14 cellular contexts compared by ENCODE assay signal in the genomic region with DNA sequence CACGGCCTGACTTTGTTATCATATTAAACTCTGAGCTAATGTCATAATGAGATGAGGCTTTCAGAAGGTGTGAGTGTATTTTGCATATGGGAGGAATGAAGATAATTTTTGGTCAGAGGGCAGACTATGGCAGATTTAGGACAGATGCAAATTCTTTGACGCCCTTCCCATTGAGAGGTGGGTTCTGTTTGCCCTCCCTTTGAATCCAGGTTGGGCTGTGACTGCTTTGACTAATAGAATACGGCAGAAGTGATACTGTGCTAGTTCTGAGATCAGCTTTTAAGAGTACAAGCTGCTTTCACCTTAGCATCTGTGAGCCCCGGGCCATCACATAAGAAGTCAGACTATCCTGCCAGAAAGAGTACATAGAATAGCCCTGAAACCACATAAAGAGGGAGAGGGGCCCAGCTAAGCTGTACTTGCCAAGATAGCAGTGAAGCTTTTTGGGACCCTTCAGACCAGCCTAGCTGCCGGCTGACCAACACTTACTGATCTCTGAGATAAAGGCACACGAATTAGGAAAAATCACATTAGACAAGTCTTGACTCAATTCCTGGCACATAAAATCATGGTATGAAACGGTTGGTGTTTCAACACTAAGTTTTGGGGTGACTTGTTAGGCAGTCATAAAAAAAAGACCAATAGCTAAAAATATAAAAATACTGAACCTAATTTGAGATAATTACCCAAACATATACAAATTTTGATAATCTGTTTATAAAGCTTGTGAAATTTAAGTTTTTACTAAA.
DNase-seq lines count a peak whose midpoint lies in the region; ATAC-seq lines count a peak whose summit lies in the region.
"Had no signal": no experiment of that assay in that cellular context is flagged by ENCODE, and none has a peak within 500 bp of the region (broad histone marks: within the 10 kb centered on the region; RNA-seq: fewer than 3 reads in every experiment).

No MANE protein-coding gene starts in this region.

- ATAC-seq in GM19025 (IDR thresholded peaks at IDR 0.05; ENCODE audit: low read depth, unreplicated experiment) (peak; percentile 87), GM21737 (IDR thresholded peaks at IDR 0.05; ENCODE audit: unreplicated experiment) (peak; percentile 84), HG03196 (IDR thresholded peaks at IDR 0.05; ENCODE audit: unreplicated experiment) (peak; percentile 88)
- peak; percentile 88 for ATAC-seq in stimulated activated memory B cell treated with anti-CD40 and anti-IgM and Interleukin-4, amounts not matched to agents 10 μg/mL and 1 μg/mL and 100 μg/mL, for 72 hours
- no peak for ATAC-seq in activated CD4-positive, alpha-beta T cell treated with anti-CD3 and anti-CD28 coated beads for 36 hours

- H3K27ac Mint-ChIP-seq in stimulated activated memory B cell treated with anti-CD40 and anti-IgM and Interleukin-4, amounts not matched to agents 10 μg/mL and 1 μg/mL and 100 μg/mL, for 72 hours: peak overlapping the region; percentile 83
- no peak overlapping the region for H3K27ac Mint-ChIP-seq in activated CD4-positive, alpha-beta T cell treated with anti-CD3 and anti-CD28 coated beads for 36 hours
- H3K27ac Mint-ChIP-seq: activated CD4-positive, alpha-beta T cell treated with anti-CD3 and anti-CD28 coated beads, Interleukin-2, amount 10 ng/mL, durations not matched to agents 24 days and 14 days; activated naive CD8-positive, alpha-beta T cell had no signal

- CTCF ChIA-PET in activated CD4-positive, alpha-beta T cell treated with anti-CD3 and anti-CD28 coated beads for 36 hours (lab: Charles Lee): no interaction called here

- peaks cover 38% of the 10 kb centered on the region for H3K4me1 Mint-ChIP-seq in stimulated activated memory B cell treated with anti-CD40 and anti-IgM and Interleukin-4, amounts not matched to agents 10 μg/mL and 1 μg/mL and 100 μg/mL, for 72 hours
- no peaks in the 10 kb centered on the region for H3K4me1 Mint-ChIP-seq in activated CD4-positive, alpha-beta T cell treated with anti-CD3 and anti-CD28 coated beads for 36 hours

- peaks cover 11% of the 10 kb centered on the region for H3K36me3 Mint-ChIP-seq in stimulated activated memory B cell treated with anti-CD40 and anti-IgM and Interleukin-4, amounts not matched to agents 10 μg/mL and 1 μg/mL and 100 μg/mL, for 72 hours
- peaks cover 4% of the 10 kb centered on the region for H3K36me3 Mint-ChIP-seq in activated CD4-positive, alpha-beta T cell treated with anti-CD3 and anti-CD28 coated beads for 36 hours (ENCODE audit: low read depth)

- DNase-seq in UCSD-AML1 (lab: John Stamatoyannopoulos, UW; ENCODE audit: unreplicated experiment): no peak
- DNase-seq in activated CD4-positive, alpha-beta T cell treated with anti-CD3 and anti-CD28 coated beads for 36 hours: no peak
- DNase-seq in NOMO-1 (lab: John Stamatoyannopoulos, UW; ENCODE audit: unreplicated experiment in 2 of 2): no peak
- no peak for DNase-seq in activated effector memory CD4-positive, alpha-beta T cell treated with anti-CD3 and anti-CD28 coated beads, Interleukin-2, amount 50 U/mL, for 16 hours
- DNase-seq: activated CD4-positive, alpha-beta T cell treated with anti-CD3 and anti-CD28 coated beads, Interleukin-2, amount 10 ng/mL, durations not matched to agents 24 days and 14 days; effector CD4-positive, alpha-beta T cell; hypothalamus; NCI-H1105; stimulated activated naive CD4-positive, alpha-beta T cell treated with Interleukin-2 at 50 U/mL for 16 hours had no signal

- no peaks in the 10 kb centered on the region for H3K27me3 Mint-ChIP-seq in stimulated activated memory B cell treated with anti-CD40 and anti-IgM and Interleukin-4, amounts not matched to agents 10 μg/mL and 1 μg/mL and 100 μg/mL, for 72 hours
- no peaks in the 10 kb centered on the region for H3K27me3 Mint-ChIP-seq in activated CD4-positive, alpha-beta T cell treated with anti-CD3 and anti-CD28 coated beads for 36 hours
- H3K27me3 Mint-ChIP-seq: activated CD4-positive, alpha-beta T cell treated with anti-CD3 and anti-CD28 coated beads, Interleukin-2, amount 10 ng/mL, durations not matched to agents 24 days and 14 days; activated naive CD8-positive, alpha-beta T cell had no signal

- no peaks in the 10 kb centered on the region for H3K9me3 Mint-ChIP-seq in stimulated activated memory B cell treated with anti-CD40 and anti-IgM and Interleukin-4, amounts not matched to agents 10 μg/mL and 1 μg/mL and 100 μg/mL, for 72 hours
- H3K9me3 Mint-ChIP-seq in activated CD4-positive, alpha-beta T cell treated with anti-CD3 and anti-CD28 coated beads for 36 hours (ENCODE audit: low read depth): peaks cover 1% of the 10 kb centered on the region

- POLR2A ChIA-PET in activated CD4-positive, alpha-beta T cell treated with anti-CD3 and anti-CD28 coated beads for 36 hours (lab: Charles Lee): no interaction called here

- intact Hi-C loops in activated CD4-positive, alpha-beta T cell treated with anti-CD3 and anti-CD28 coated beads for 36 hours (cut with DNase I, micrococcal nuclease): no loop called here

- peak overlapping the region; percentile 16 for H3K4me3 Mint-ChIP-seq in stimulated activated memory B cell treated with anti-CD40 and anti-IgM and Interleukin-4, amounts not matched to agents 10 μg/mL and 1 μg/mL and 100 μg/mL, for 72 hours
- no peak overlapping the region for H3K4me3 Mint-ChIP-seq in activated CD4-positive, alpha-beta T cell treated with anti-CD3 and anti-CD28 coated beads for 36 hours
- H3K4me3 Mint-ChIP-seq: activated CD4-positive, alpha-beta T cell treated with anti-CD3 and anti-CD28 coated beads, Interleukin-2, amount 10 ng/mL, durations not matched to agents 24 days and 14 days; activated naive CD8-positive, alpha-beta T cell had no signal
